8 cellular contexts compared by ENCODE assay signal in genomic region chr12:67648306-67649164, GRCh38. TPM values are rescaled to one million over a fixed set of nuclear protein-coding genes. Genes with fewer than 3 reads are reported as not detected.
DNase-seq lines count a peak whose midpoint lies in the region; ATAC-seq and TF ChIP-seq lines count a peak whose summit lies in the region.

Gene DYRK2, plus strand, starts transcription at chr12:67648745. Its CDS starts 389 bp downstream, at chr12:67649134.

- H4K20me1 ChIP-seq in OCI-LY7 (ENCODE audit: insufficient read depth, low read length), result peaks cover 19% of the 10 kb centered on the region

- BruUV-seq in OCI-LY7 (replicated peaks; lab: Mats Ljungman, UMichigan), result no TSS peak

- peaks cover 44% of the 10 kb centered on the region for H3K79me2 ChIP-seq in OCI-LY7 (ENCODE audit: insufficient read depth, low read depth, low read length)

- peak within 1 kb of the TSS; percentile 64 for H3K27ac ChIP-seq in OCI-LY7 (ENCODE audit: low read depth, low read length, poor library complexity, severe bottlenecking)

- DNase-seq in COLO668 (lab: John Stamatoyannopoulos, UW; ENCODE audit: unreplicated experiment) (peak; percentile 96), OCI-LY7 (ENCODE audit: low spot score) (peak; percentile 89), activated T-helper 1 cell treated with Interleukin-2 at 50 U/mL for 16 hours (ENCODE audit: low read depth) (peak; percentile 74), fibroblast of gingiva (ENCODE audit: low read depth) (peak; percentile 78), naive B cell (peak; percentile 68)
- DNase-seq in stimulated activated naive CD4-positive, alpha-beta T cell treated with Interleukin-2 at 50 U/mL for 16 hours (lab: John Stamatoyannopoulos, UW), result peak; percentile 67

- intact Hi-C loops in OCI-LY7 (cut with micrococcal nuclease; ENCODE audit: unreplicated experiment), result loop anchor here (1.0 to 5.0 kb wide), 5 partner anchors 110 to 380 kb away; partner anchors contain the start of genes CAND1 and IFNG-AS1

- peaks cover 0 to 16% of the 10 kb centered on the region in 2 donors for H3K36me3 Mint-ChIP-seq in naive B cell

- no peaks in the 10 kb centered on the region for H3K9me3 ChIP-seq in OCI-LY7 (ENCODE audit: low read length)

- H3K9me3 Mint-ChIP-seq in naive B cell, result no peaks in the 10 kb centered on the region

- TF ChIP-seq CTCF in OCI-LY7 (conservative IDR thresholded peaks at IDR 0.05; ENCODE audit: low read length), result 0 out of 2 replicates have a peak, but pooled peaks have one; percentile 26

- peak within 1 kb of the TSS; percentile 89 to 96 (median 94) for H3K27ac Mint-ChIP-seq in naive B cell

- H3K4me3 ChIP-seq in OCI-LY7 (ENCODE audit: low read depth, low read length, poor library complexity, severe bottlenecking), result peak within 1 kb of the TSS; percentile 98

- CTCF ChIA-PET in OCI-LY7 (lab: Charles Lee; ENCODE audit: unreplicated experiment), result no interaction called here

- H3K27me3 Mint-ChIP-seq in naive B cell, result peaks cover 0 to 5% (median 0%) of the 10 kb centered on the region in 3 donors

- no peaks in the 10 kb centered on the region for H3K9me2 ChIP-seq in OCI-LY7 (ENCODE audit: insufficient read depth, low read length)

- H2AFZ ChIP-seq in OCI-LY7 (ENCODE audit: low read length), result peak within 1 kb of the TSS; percentile 96

- peak within 1 kb of the TSS; percentile 99 for H3K4me2 ChIP-seq in OCI-LY7 (ENCODE audit: low read length)

- peak within 1 kb of the TSS; percentile 96 to 100 (median 97) for H3K4me3 Mint-ChIP-seq in naive B cell

- H3K4me1 Mint-ChIP-seq in naive B cell, result peaks cover 37 to 38% (median 37%) of the 10 kb centered on the region in 3 donors

- peaks cover 25% of the 10 kb centered on the region for H3K4me1 ChIP-seq in OCI-LY7 (ENCODE audit: insufficient read depth, low read length, poor library complexity, severe bottlenecking)

- ATAC-seq in GM19395 (IDR thresholded peaks at IDR 0.05; ENCODE audit: unreplicated experiment) (peak; percentile 52), HG03565 (IDR thresholded peaks at IDR 0.05; ENCODE audit: unreplicated experiment) (peak; percentile 34), naive B cell (ENCODE audit: low read depth in 2 of 2) (peak; percentile 52 to 63)

- POLR2A ChIA-PET in OCI-LY7 (lab: Charles Lee), result interaction anchor here (0.6 to 1.2 kb wide), 4 partner anchors 9 to 298 kb away, joined by 3 to 5 read pairs (median 3); no protein-coding TSS in a partner anchor

- H3K36me3 ChIP-seq in OCI-LY7 (ENCODE audit: insufficient read depth, low read length), result peaks cover 7% of the 10 kb centered on the region

RNA-seq across cellular contexts. Expression of gene DYRK2, which starts in this region (rescaled TPM):
- 25.3 and 30.6 TPM in 2 replicates for total RNA-seq in OCI-LY7 (2014; rRNA removed; shearing (Covaris generic))
- total RNA-seq in OCI-LY7 (2022), result 31.5 and 32.3 TPM in 2 replicates
- polyA plus RNA-seq in naive B cell (ENCODE audit: low read depth in 6 of 6), result 10 to 100 TPM; 27.4 to 62.0 (median 36.5) TPM

Comparison
In these comparisons a context has a peak if more than half of its experiments do, and no peak if none do; other contexts are left out.
1. Peak in every context shown above with its lines: DNase-seq, ATAC-seq, H3K4me3 ChIP-seq and H3K27ac ChIP-seq.